Comparison of ENCODE assay signal across 14 cellular contexts in genomic region chr2:43087413-43087812, GRCh38.
DNase-seq lines count a peak whose midpoint lies in the region; ATAC-seq and TF ChIP-seq lines count a peak whose summit lies in the region.
"Had no signal": no experiment of that assay in that cellular context is flagged by ENCODE, and none has a peak within 500 bp of the region (broad histone marks: within the 10 kb centered on the region; RNA-seq: fewer than 3 reads in every experiment).

No MANE protein-coding gene starts in this region.

- H3K27ac ChIP-seq in GM23248 (peak overlapping the region; percentile 94), mammary epithelial cell (ENCODE audit: insufficient read depth, low read depth, low read length) (peak overlapping the region; percentile 94), lower lobe of right lung (peak overlapping the region; percentile 88), skeletal muscle tissue (ENCODE audit: low read depth, low read length) (peak overlapping the region; percentile 90)
- H3K27ac ChIP-seq: VCaP had no signal

- peaks cover 48% of the 10 kb centered on the region for H3F3A ChIP-seq in GM23248 (ENCODE audit: insufficient read depth)

- ATAC-seq in lower lobe of right lung (no peak), sciatic nerve (no peak)

- CTCF ChIA-PET in mammary epithelial cell (lab: Charles Lee; ENCODE audit: low non-redundant PET), result interaction anchor here (0.7 kb wide), 2 partner anchors 121 to 490 kb away, joined by 7 to 10 read pairs; no protein-coding TSS in a partner anchor

- dilution Hi-C loops in mammary epithelial cell (cut with HindIII; ENCODE audit: low sequenced_read_pairs), result no loop called here

- H3K4me1 ChIP-seq in GM23248 (ENCODE audit: insufficient read depth) (peaks cover 55% of the 10 kb centered on the region), mammary epithelial cell (ENCODE audit: insufficient read depth, low read length) (peaks cover 64% of the 10 kb centered on the region), lower lobe of right lung (peaks cover 51% of the 10 kb centered on the region), skeletal muscle tissue (ENCODE audit: control insufficient read depth in 3 of 3, insufficient read depth in 3 of 3, low read length in 3 of 3) (peaks cover 50 to 53% (median 51%) of the 10 kb centered on the region in 3 donors)
- H3K4me1 ChIP-seq: HAP-1 had no signal

- no peak for TF ChIP-seq CTCF in mammary epithelial cell (conservative IDR thresholded peaks at IDR 0.05 in 1 of 2, IDR thresholded peaks at IDR 0.05 in 1 of 2; ENCODE audit: extremely low read depth in 1 of 2, insufficient read depth in 1 of 2, low read depth in 1 of 2, low read length in 2 of 2)
- no peak for TF ChIP-seq CTCF in lower lobe of right lung (IDR thresholded peaks at IDR 0.05)

- peak overlapping the region; percentile 70 for H3K9ac ChIP-seq in GM23248
- H3K9ac ChIP-seq in mammary epithelial cell (ENCODE audit: insufficient read depth, low read length), result peak overlapping the region; percentile 59
- no peak overlapping the region for H3K9ac ChIP-seq in skeletal muscle tissue (ENCODE audit: low read depth in 1 of 3, low read length in 3 of 3)

- H4K20me1 ChIP-seq in GM23248 (ENCODE audit: insufficient read depth), result no peaks in the 10 kb centered on the region
- no peaks in the 10 kb centered on the region for H4K20me1 ChIP-seq in mammary epithelial cell (ENCODE audit: insufficient read depth, low read length)

- H2AFZ ChIP-seq in GM23248 (no peak overlapping the region), mammary epithelial cell (ENCODE audit: low read depth, low read length) (peak overlapping the region; percentile 3)

- H3K9me2 ChIP-seq in GM23248 (ENCODE audit: insufficient read depth), result no peaks in the 10 kb centered on the region

- BruUV-seq in mammary epithelial cell (replicated peaks; lab: Mats Ljungman, UMichigan), result no TSS peak

- DNase-seq in GM23248 (no peak), mammary epithelial cell (no peak), lower lobe of right lung (no peak), NOMO-1 (lab: John Stamatoyannopoulos, UW; ENCODE audit: unreplicated experiment in 2 of 2) (no peak), NCI-H1092 treated with DMSO at 0.1 percent for 48 hours (lab: John Stamatoyannopoulos, UW) (no peak), sciatic nerve (ENCODE audit: low spot score) (no peak)
- DNase-seq in central memory CD4-positive, alpha-beta T cell, result no peak
- DNase-seq: activated CD8-positive, alpha-beta memory T cell treated with anti-CD3 and anti-CD28 coated beads, Interleukin-2, amount 50 U/mL, for 4 hours; NCI-H510A; SHP77 treated with DMSO at 0.1 percent for 48 hours had no signal

- in situ Hi-C loops in GM23248 (cut with MboI) (no loop called here), mammary epithelial cell (cut with MboI; ENCODE audit: low sequenced_read_pairs in 2 of 2) (no loop called here)

- peaks cover 3% of the 10 kb centered on the region for H3K9me3 ChIP-seq in GM23248 (ENCODE audit: low read depth)
- H3K9me3 ChIP-seq in mammary epithelial cell (replicated peaks; ENCODE audit: insufficient read depth, low read length), result peaks cover 8% of the 10 kb centered on the region
- H3K9me3 ChIP-seq in lower lobe of right lung, result peaks cover 10% of the 10 kb centered on the region
- no peaks in the 10 kb centered on the region for H3K9me3 ChIP-seq in skeletal muscle tissue (ENCODE audit: control insufficient read depth in 3 of 3, low read length in 3 of 3)
- H3K9me3 ChIP-seq: HAP-1 had no signal

- no peak overlapping the region for H3K4me3 ChIP-seq in GM23248
- no peak overlapping the region for H3K4me3 ChIP-seq in mammary epithelial cell (replicated peaks in 1 of 3; ENCODE audit: insufficient read depth in 1 of 3, low read depth in 2 of 3, low read length in 3 of 3)
- no peak overlapping the region for H3K4me3 ChIP-seq in lower lobe of right lung
- H3K4me3 ChIP-seq in skeletal muscle tissue (ENCODE audit: low read length in 3 of 3), result no peak overlapping the region
- H3K4me3 ChIP-seq: HAP-1, mucosa of descending colon had no signal

- 81 to 85% methylated on average over 3 of the region's 3 CpGs for WGBS in GM23248 (ENCODE audit: low coverage in 1 of 2, low lambda C conversion rate in 2 of 2, missing lambda C conversion rate in 2 of 2), 2 experiments
- WGBS in mammary epithelial cell (ENCODE audit: low coverage, missing lambda C conversion rate), result 52% methylated on average over 3 of the region's 3 CpGs

- H3K27me3 ChIP-seq in GM23248 (replicated peaks; ENCODE audit: insufficient read depth) (no peaks in the 10 kb centered on the region), mammary epithelial cell (ENCODE audit: insufficient read depth, low read length) (no peaks in the 10 kb centered on the region), lower lobe of right lung (ENCODE audit: low read depth) (no peaks in the 10 kb centered on the region), skeletal muscle tissue (ENCODE audit: control insufficient read depth in 3 of 3, insufficient read depth in 3 of 3, low read length in 3 of 3) (no peaks in the 10 kb centered on the region)

- H3K79me2 ChIP-seq in GM23248 (ENCODE audit: insufficient read depth), result no peaks in the 10 kb centered on the region
- no peaks in the 10 kb centered on the region for H3K79me2 ChIP-seq in mammary epithelial cell (ENCODE audit: insufficient read depth, low read length)

- intact Hi-C loops in mammary epithelial cell (cut with micrococcal nuclease) (loop anchor here (2.0 to 5.0 kb wide), 3 partner anchors 49 to 131 kb away; no protein-coding TSS in a partner anchor), lower lobe of right lung (cut with DNase I) (no loop called here), sciatic nerve (cut with DNase I) (no loop called here)

- H3K4me2 ChIP-seq in GM23248 (ENCODE audit: unreplicated experiment) (peak overlapping the region; percentile 55), mammary epithelial cell (ENCODE audit: insufficient read depth, low read depth, low read length) (no peak overlapping the region)

- H3K36me3 ChIP-seq in GM23248 (ENCODE audit: low read depth) (no peaks in the 10 kb centered on the region), mammary epithelial cell (ENCODE audit: insufficient read depth, low read length) (no peaks in the 10 kb centered on the region), lower lobe of right lung (no peaks in the 10 kb centered on the region), skeletal muscle tissue (ENCODE audit: control insufficient read depth in 3 of 3, insufficient read depth in 3 of 3, low read length in 3 of 3) (no peaks in the 10 kb centered on the region)
- H3K36me3 ChIP-seq: HAP-1 had no signal

Comparison
In these comparisons a context has a peak if more than half of its experiments do, and no peak if none do; other contexts are left out.
1. H3K9ac ChIP-seq: peak in GM23248 (single experiment) and mammary epithelial cell (single experiment); none in skeletal muscle tissue (0 of 3).
2. Peak in every context shown above with its lines, with median percentiles within 50 percentile points of each other: H3K27ac ChIP-seq.